Comparison of ENCODE assay signal across 22 cellular contexts in the genomic region with DNA sequence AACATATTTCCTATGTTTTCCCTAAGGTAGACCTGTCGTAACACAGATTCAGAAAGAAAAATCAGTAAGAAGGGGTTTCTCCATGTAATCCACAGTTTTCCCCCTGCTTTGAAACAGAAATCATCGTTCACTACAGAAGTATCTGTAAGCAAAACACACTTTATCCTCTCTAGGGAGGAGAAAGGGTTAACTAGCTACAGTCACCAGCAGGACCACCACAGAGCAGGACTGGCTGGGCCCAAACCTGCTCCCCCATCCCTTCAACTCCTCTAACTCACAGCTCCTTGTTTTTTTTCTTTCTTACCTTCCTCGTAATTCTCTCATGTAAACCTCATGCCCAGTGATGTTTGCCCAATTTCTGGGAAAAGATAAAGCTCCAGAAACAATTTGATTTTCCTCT.
DNase-seq lines count a peak whose midpoint lies in the region; ATAC-seq and TF ChIP-seq lines count a peak whose summit lies in the region.
"Had no signal": no experiment of that assay in that cellular context is flagged by ENCODE, and none has a peak within 500 bp of the region (broad histone marks: within the 10 kb centered on the region; RNA-seq: fewer than 3 reads in every experiment).

No MANE protein-coding gene starts in this region.

- no peaks in the 10 kb centered on the region for H3K79me2 ChIP-seq in GM23338 (replicated peaks; ENCODE audit: insufficient read depth)

- H3K4me3 Mint-ChIP-seq in GM23338: no peak overlapping the region
- no peak overlapping the region for H3K4me3 Mint-ChIP-seq in progenitor cell of endocrine pancreas (ENCODE audit: low read depth)
- H3K4me3 Mint-ChIP-seq in type B pancreatic cell: no peak overlapping the region
- H3K4me3 Mint-ChIP-seq in activated T-helper 17 cell treated with anti-CD3 and anti-CD28 coated beads, Interleukin-2, amount 50 U/mL, for 72 hours: no peak overlapping the region
- H3K4me3 Mint-ChIP-seq: CD4-positive, alpha-beta memory T cell had no signal

- DNase-seq in GM23338 (ENCODE audit: low spot score) (peak; percentile 39), caudate nucleus (lab: John Stamatoyannopoulos, UW) (no peak), progenitor cell of endocrine pancreas (ENCODE audit: low spot score, unreplicated experiment) (no peak), type B pancreatic cell (ENCODE audit: extremely low spot score, unreplicated experiment) (no peak)
- DNase-seq in activated effector memory CD4-positive, alpha-beta T cell treated with Interleukin-2 at 50 U/mL for 16 hours: no peak
- DNase-seq: 8988T; CD4-positive, alpha-beta memory T cell; DMS 273 treated with DMSO at 0.1 percent for 48 hours; DND-41; GOT3; Karpas-422; NCI-H1417; NCI-H1694 treated with DMSO at 0.1 percent for 48 hours; NCI-H2081 treated with DMSO at 0.1 percent for 48 hours; NCI-H2171 treated with DMSO at 0.1 percent for 48 hours; NCI-H524 treated with DMSO at 0.1 percent for 48 hours; Peyer's patch had no signal

- H3K27ac Mint-ChIP-seq in GM23338 (peak overlapping the region; percentile 3; the same call in 1 of the 2 replicates), progenitor cell of endocrine pancreas (peak overlapping the region; percentile 73), type B pancreatic cell (no peak overlapping the region)
- no peak overlapping the region for H3K27ac Mint-ChIP-seq in activated T-helper 17 cell treated with anti-CD3 and anti-CD28 coated beads, Interleukin-2, amount 50 U/mL, for 72 hours
- H3K27ac Mint-ChIP-seq: CD4-positive, alpha-beta memory T cell had no signal

- ATAC-seq in GM23338: peak; percentile 16
- no peak for ATAC-seq in activated T-helper 17 cell treated with anti-CD3 and anti-CD28 coated beads, Interleukin-2, amount 50 U/mL, for 72 hours (replicated peaks)
- ATAC-seq: HCT116 had no signal

- TF ChIP-seq CTCF in GM23338 (conservative IDR thresholded peaks at IDR 0.05; ENCODE audit: low read depth in 2 of 2): no peak
- no peak for TF ChIP-seq CTCF in progenitor cell of endocrine pancreas (IDR thresholded peaks at IDR 0.05; ENCODE audit: unreplicated experiment)
- no peak for TF ChIP-seq CTCF in type B pancreatic cell (conservative IDR thresholded peaks at IDR 0.05)

- no peaks in the 10 kb centered on the region for H3K9me2 ChIP-seq in GM23338 (ENCODE audit: insufficient read depth)

- peaks cover 9% of the 10 kb centered on the region; the same call in 1 of the 2 replicates for H3K27me3 ChIP-seq in GM23338 (ENCODE audit: insufficient read depth)
- peaks cover 12% of the 10 kb centered on the region for H3K27me3 ChIP-seq in iPS-20b (ENCODE audit: insufficient read depth, low read length)
- H3K27me3 ChIP-seq: BLaER1 treated with 17β-estradiol and CSF1 and Interleukin-3, amounts not matched to agents 10 nM and 100 nM; Peyer's patch had no signal

- H3K9ac ChIP-seq in iPS-20b (ENCODE audit: low read depth, low read length): peak overlapping the region; percentile 5; the same call in 1 of the 2 replicates
- H3K9ac ChIP-seq: BLaER1 treated with 17β-estradiol and CSF1 and Interleukin-3, amounts not matched to agents 10 nM and 100 nM had no signal

- H4K20me1 ChIP-seq in GM23338 (replicated peaks; ENCODE audit: insufficient read depth): no peaks in the 10 kb centered on the region
- H4K20me1 ChIP-seq: BLaER1 treated with 17β-estradiol and CSF1 and Interleukin-3, amounts not matched to agents 10 nM and 100 nM had no signal

- H3K36me3 Mint-ChIP-seq in GM23338 (ENCODE audit: low read depth) (0 out of 3 replicates have a peak, but pooled peaks cover 4% of the 10 kb centered on the region), progenitor cell of endocrine pancreas (ENCODE audit: insufficient read depth) (no peaks in the 10 kb centered on the region), type B pancreatic cell (peaks cover 4% of the 10 kb centered on the region)
- H3K36me3 Mint-ChIP-seq in activated T-helper 17 cell treated with anti-CD3 and anti-CD28 coated beads, Interleukin-2, amount 50 U/mL, for 72 hours (ENCODE audit: low read depth): no peaks in the 10 kb centered on the region
- H3K36me3 Mint-ChIP-seq: CD4-positive, alpha-beta memory T cell had no signal

- H3K4me2 ChIP-seq in GM23338: no peak overlapping the region
- H3K4me2 ChIP-seq: BLaER1 treated with 17β-estradiol and CSF1 and Interleukin-3, amounts not matched to agents 10 nM and 100 nM had no signal

- H3K4me3 ChIP-seq in GM23338 (no peak overlapping the region), iPS-20b (ENCODE audit: low read length) (no peak overlapping the region)
- H3K4me3 ChIP-seq: BLaER1 treated with 17β-estradiol and CSF1 and Interleukin-3, amounts not matched to agents 10 nM and 100 nM; Peyer's patch had no signal

- no peaks in the 10 kb centered on the region for H3K9me3 ChIP-seq in iPS-20b (ENCODE audit: insufficient read depth, low read depth, low read length)
- H3K9me3 ChIP-seq: BLaER1 treated with 17β-estradiol and CSF1 and Interleukin-3, amounts not matched to agents 10 nM and 100 nM; Caco-2; Peyer's patch had no signal

- H3K4me1 Mint-ChIP-seq in GM23338 (peaks cover 66% of the 10 kb centered on the region), progenitor cell of endocrine pancreas (ENCODE audit: low read depth) (peaks cover 40% of the 10 kb centered on the region), type B pancreatic cell (ENCODE audit: unreplicated experiment) (peaks cover 43% of the 10 kb centered on the region)
- H3K4me1 Mint-ChIP-seq in activated T-helper 17 cell treated with anti-CD3 and anti-CD28 coated beads, Interleukin-2, amount 50 U/mL, for 72 hours: no peaks in the 10 kb centered on the region
- H3K4me1 Mint-ChIP-seq: CD4-positive, alpha-beta memory T cell had no signal

- H3K4me1 ChIP-seq in GM23338 (ENCODE audit: insufficient read depth) (peaks cover 55% of the 10 kb centered on the region), iPS-20b (ENCODE audit: insufficient read depth, low read length) (peaks cover 30% of the 10 kb centered on the region)
- H3K4me1 ChIP-seq: BLaER1 treated with 17β-estradiol and CSF1 and Interleukin-3, amounts not matched to agents 10 nM and 100 nM; Caco-2; Peyer's patch had no signal

- H3K9me3 Mint-ChIP-seq in GM23338: no peaks in the 10 kb centered on the region
- no peaks in the 10 kb centered on the region for H3K9me3 Mint-ChIP-seq in progenitor cell of endocrine pancreas (ENCODE audit: low read depth)
- no peaks in the 10 kb centered on the region for H3K9me3 Mint-ChIP-seq in type B pancreatic cell
- no peaks in the 10 kb centered on the region for H3K9me3 Mint-ChIP-seq in activated T-helper 17 cell treated with anti-CD3 and anti-CD28 coated beads, Interleukin-2, amount 50 U/mL, for 72 hours
- H3K9me3 Mint-ChIP-seq: CD4-positive, alpha-beta memory T cell had no signal

- H3K27me3 Mint-ChIP-seq in GM23338 (ENCODE audit: insufficient read depth, low read depth, poor library complexity) (peaks cover 4% of the 10 kb centered on the region), progenitor cell of endocrine pancreas (no peaks in the 10 kb centered on the region), type B pancreatic cell (no peaks in the 10 kb centered on the region)
- H3K27me3 Mint-ChIP-seq in activated T-helper 17 cell treated with anti-CD3 and anti-CD28 coated beads, Interleukin-2, amount 50 U/mL, for 72 hours: no peaks in the 10 kb centered on the region

- H3K36me3 ChIP-seq in GM23338 (ENCODE audit: insufficient read depth) (no peaks in the 10 kb centered on the region), iPS-20b (ENCODE audit: insufficient read depth, low read depth, low read length) (0 out of 2 replicates have a peak, but pooled peaks cover 4% of the 10 kb centered on the region)

- H3F3A ChIP-seq in GM23338 (replicated peaks; ENCODE audit: low read depth): no peaks in the 10 kb centered on the region

- 0 out of 2 replicates have a peak overlapping the region, but pooled peaks have one; percentile 13 for H3K27ac ChIP-seq in GM23338 (ENCODE audit: low read depth)
- peak overlapping the region; percentile 61 for H3K27ac ChIP-seq in caudate nucleus (ENCODE audit: low read depth, low read length)
- H3K27ac ChIP-seq in iPS-20b (ENCODE audit: low read length): no peak overlapping the region
- H3K27ac ChIP-seq: BLaER1 treated with 17β-estradiol and CSF1 and Interleukin-3, amounts not matched to agents 10 nM and 100 nM; Peyer's patch had no signal

- no peak overlapping the region for H2AFZ ChIP-seq in GM23338

TF ChIP-seq in GM23338, 12 proteins besides CTCF, POLR2A, EP300 and RAD21 (continues in another document):
- TF ChIP-seq EZH2phosphoT487 (IDR thresholded peaks at IDR 0.05; ENCODE audit: unreplicated experiment) (no peak), ZNF114 (CRISPR knock-in tag; IDR thresholded peaks at IDR 0.05) (no peak)

Comparison
In these comparisons a context has a peak if more than half of its experiments do, and no peak if none do; other contexts are left out.
1. H3K27ac Mint-ChIP-seq: peak in GM23338 (single experiment) and progenitor cell of endocrine pancreas (single experiment); none in type B pancreatic cell (single experiment) and activated T-helper 17 cell treated with anti-CD3 and anti-CD28 coated beads, Interleukin-2, amount 50 U/mL, for 72 hours (single experiment).